12 cellular contexts compared by ENCODE assay signal in genomic region chr1:178411756-178412399, GRCh38.
A peak's percentile ranks its signal among the peaks of the same experiment; 100 is the strongest.
DNase-seq lines count a peak whose midpoint lies in the region; ATAC-seq and TF ChIP-seq lines count a peak whose summit lies in the region.
"Had no signal": no experiment of that assay in that cellular context is flagged by ENCODE, and none has a peak within 500 bp of the region (broad histone marks: within the 10 kb centered on the region; RNA-seq: fewer than 3 reads in every experiment).

No MANE protein-coding gene starts in this region.

- no peak for TF ChIP-seq POLR2A in stomach (IDR thresholded peaks at IDR 0.05)

- ATAC-seq in GM19397 (IDR thresholded peaks at IDR 0.05; ENCODE audit: unreplicated experiment) (peak; percentile 67), HG02798 (IDR thresholded peaks at IDR 0.05; ENCODE audit: poor library complexity, unreplicated experiment) (peak; percentile 79), HG03460 (IDR thresholded peaks at IDR 0.05; ENCODE audit: unreplicated experiment) (peak; percentile 46)
- ATAC-seq: effector memory CD8-positive, alpha-beta T cell; T-helper 17 cell had no signal

- in situ Hi-C loops in GM13976 (cut with MboI; ENCODE audit: low sequenced_read_pairs, unreplicated experiment) = no loop called here

- TF ChIP-seq CTCF in GM13976 (IDR thresholded peaks at IDR 0.05; ENCODE audit: borderline replicate concordance, control extremely low read depth, extremely low read depth, insufficient read depth, missing control alignments) (no peak), stomach (IDR thresholded peaks at IDR 0.05) (no peak)

- no peaks in the 10 kb centered on the region for H3K36me3 ChIP-seq in stomach
- H3K36me3 ChIP-seq: ascending aorta had no signal

- intact Hi-C loops in stomach (cut with DNase I; ENCODE audit: low total_unique reads) = no loop called here
- intact Hi-C loops in head of caudate nucleus (cut with DNase I) = no loop called here

- no peak overlapping the region for H3K4me3 ChIP-seq in stomach
- H3K4me3 ChIP-seq: ascending aorta had no signal

- TF ChIP-seq EP300 in stomach (IDR thresholded peaks at IDR 0.05) = no peak

- no peak overlapping the region for H3K27ac ChIP-seq in stomach
- H3K27ac ChIP-seq: ascending aorta had no signal

- peaks cover 0 to 4% (median 0%) of the 10 kb centered on the region in 4 donors for H3K4me1 ChIP-seq in stomach
- H3K4me1 ChIP-seq: ascending aorta had no signal

- H3K27me3 ChIP-seq in stomach = no peaks in the 10 kb centered on the region
- H3K27me3 ChIP-seq: ascending aorta had no signal

- WGBS in stomach, 5 donors = 78 to 89% (median 83%) methylated on average over 7 of the region's 7 CpGs

- H3K9me3 ChIP-seq in stomach = no peaks in the 10 kb centered on the region

- DNase-seq in GM13976 (ENCODE audit: low spot score) (peak; percentile 15), stomach (no peak), head of caudate nucleus (no peak)
- no peak for DNase-seq in activated CD4-positive, alpha-beta T cell treated with anti-CD3 and anti-CD28 coated beads for 48 hours
- DNase-seq in activated CD8-positive, alpha-beta memory T cell treated with anti-CD3 and anti-CD28 coated beads, Interleukin-2, amount 50 U/mL, for 48 hours = no peak
- DNase-seq: effector memory CD8-positive, alpha-beta T cell; NCI-H1092 treated with DMSO at 0.1 percent for 48 hours; T-helper 17 cell had no signal
